In genomic region chr19:2616741-2617392, GRCh38 we compare ENCODE assay signal across 1 cellular context.
TF ChIP-seq lines count a peak whose summit lies in the region.

No MANE protein-coding gene starts in this region.

TF ChIP-seq in liver, 16 proteins besides CTCF, POLR2A, EP300 and RAD21 (continued from another document):
- peak; percentile 20 for TF ChIP-seq REST (IDR thresholded peaks at IDR 0.05)
- peak; percentile 40 for TF ChIP-seq SP1 (IDR thresholded peaks at IDR 0.05)
- TF ChIP-seq FOXA1 (IDR thresholded peaks at IDR 0.05) = no peak
TF ChIP-seq in liver: peak in this region for 6.
